In genomic region chr12:113068312-113068935, GRCh38 we compare ENCODE assay signal across 28 cellular contexts. TPM values are rescaled to one million over a fixed set of nuclear protein-coding genes. Genes with fewer than 3 reads are reported as not detected.
DNase-seq lines count a peak whose midpoint lies in the region; ATAC-seq and TF ChIP-seq lines count a peak whose summit lies in the region.
"Had no signal": no experiment of that assay in that cellular context is flagged by ENCODE, and none has a peak within 500 bp of the region (broad histone marks: within the 10 kb centered on the region; RNA-seq: fewer than 3 reads in every experiment).

No MANE protein-coding gene starts in this region.

- peaks cover 0 to 20% (median 0%) of the 10 kb centered on the region in 6 donors for H3K36me3 ChIP-seq in spleen
- H3K36me3 ChIP-seq: stomach, tibial artery had no signal

- no peaks in the 10 kb centered on the region for H3K27me3 ChIP-seq in spleen (replicated peaks in 1 of 7)

- H3K27ac Mint-ChIP-seq in activated CD4-positive, alpha-beta T cell treated with anti-CD3 and anti-CD28 coated beads, Interleukin-2, amount 10 ng/mL, durations not matched to agents 24 days and 14 days: peak overlapping the region; percentile 11
- H3K27ac Mint-ChIP-seq in IgD-negative memory B cell: peak overlapping the region in 2 of 3 donors; percentile 81 to 90
- H3K27ac Mint-ChIP-seq in T-cell: peak overlapping the region; percentile 58 to 63
- no peak overlapping the region for H3K27ac Mint-ChIP-seq in activated CD8-positive, alpha-beta T cell treated with anti-CD3 and anti-CD28 coated beads, Interleukin-2, amount 10 ng/mL, durations not matched to agents 7 days and 5 days
- H3K27ac Mint-ChIP-seq: activated CD8-positive, alpha-beta memory T cell treated with anti-CD3 and anti-CD28 coated beads, Interleukin-2, amount 10 ng/mL, durations not matched to agents 7 days and 5 days; activated naive CD8-positive, alpha-beta T cell; mesothelial cell of epicardium; natural killer cell had no signal

- H3K4me3 ChIP-seq in spleen: no peak overlapping the region
- H3K4me3 ChIP-seq: GM23248, SK-N-MC, stomach, tibial artery had no signal

- WGBS in spleen, 5 donors: 84 to 92% (median 86%) methylated on average over 8 of the region's 8 CpGs

- no peak for TF ChIP-seq POLR2A in spleen (IDR thresholded peaks at IDR 0.05)

- H3K36me3 Mint-ChIP-seq in activated CD4-positive, alpha-beta T cell treated with anti-CD3 and anti-CD28 coated beads, Interleukin-2, amount 10 ng/mL, durations not matched to agents 24 days and 14 days (ENCODE audit: low read depth): no peaks in the 10 kb centered on the region
- H3K36me3 Mint-ChIP-seq in IgD-negative memory B cell (no peaks in the 10 kb centered on the region), T-cell (no peaks in the 10 kb centered on the region)
- no peaks in the 10 kb centered on the region for H3K36me3 Mint-ChIP-seq in activated CD8-positive, alpha-beta T cell treated with anti-CD3 and anti-CD28 coated beads, Interleukin-2, amount 10 ng/mL, durations not matched to agents 7 days and 5 days (ENCODE audit: low read depth)
- H3K36me3 Mint-ChIP-seq: activated CD8-positive, alpha-beta memory T cell treated with anti-CD3 and anti-CD28 coated beads, Interleukin-2, amount 10 ng/mL, durations not matched to agents 7 days and 5 days; activated naive CD8-positive, alpha-beta T cell; mesothelial cell of epicardium; natural killer cell had no signal

- no peaks in the 10 kb centered on the region for H3K9me3 ChIP-seq in spleen
- H3K9me3 ChIP-seq: stomach, tibial artery had no signal

- POLR2A ChIA-PET in T-cell (lab: Charles Lee): no interaction called here
- POLR2A ChIA-PET in activated CD8-positive, alpha-beta T cell treated with anti-CD3 and anti-CD28 coated beads, Interleukin-2, amount 10 ng/mL, durations not matched to agents 7 days and 5 days (lab: Charles Lee): no interaction called here

- peaks cover 56 to 100% (median 98%) of the 10 kb centered on the region in 6 donors for H3K4me1 ChIP-seq in spleen
- H3K4me1 ChIP-seq: tibial artery had no signal

- H3K27ac ChIP-seq in spleen: peak overlapping the region; percentile 22 to 88 (median 80)
- H3K27ac ChIP-seq: epithelial cell of prostate, GM23248, SK-N-MC, stomach, tibial artery had no signal

- peaks cover 9% of the 10 kb centered on the region for H3K4me1 Mint-ChIP-seq in activated CD4-positive, alpha-beta T cell treated with anti-CD3 and anti-CD28 coated beads, Interleukin-2, amount 10 ng/mL, durations not matched to agents 24 days and 14 days
- peaks cover 29 to 48% (median 45%) of the 10 kb centered on the region in 3 donors for H3K4me1 Mint-ChIP-seq in IgD-negative memory B cell
- H3K4me1 Mint-ChIP-seq in T-cell: peaks cover 49 to 88% (median 57%) of the 10 kb centered on the region in 3 donors
- peaks cover 21% of the 10 kb centered on the region for H3K4me1 Mint-ChIP-seq in activated CD8-positive, alpha-beta T cell treated with anti-CD3 and anti-CD28 coated beads, Interleukin-2, amount 10 ng/mL, durations not matched to agents 7 days and 5 days (ENCODE audit: low read depth)
- H3K4me1 Mint-ChIP-seq: mesothelial cell of epicardium had no signal

- CTCF ChIA-PET in T-cell (lab: Charles Lee): no interaction called here
- CTCF ChIA-PET in activated CD8-positive, alpha-beta T cell treated with anti-CD3 and anti-CD28 coated beads, Interleukin-2, amount 10 ng/mL, durations not matched to agents 7 days and 5 days (lab: Charles Lee): interaction anchor here (1.5 to 2.7 kb wide), 2 partner anchors 20 to 104 kb away, joined by 3 to 7 read pairs; no protein-coding TSS in a partner anchor

- H3K27me3 Mint-ChIP-seq in activated CD4-positive, alpha-beta T cell treated with anti-CD3 and anti-CD28 coated beads, Interleukin-2, amount 10 ng/mL, durations not matched to agents 24 days and 14 days: no peaks in the 10 kb centered on the region
- peaks cover 4% of the 10 kb centered on the region for H3K27me3 Mint-ChIP-seq in IgD-negative memory B cell
- no peaks in the 10 kb centered on the region for H3K27me3 Mint-ChIP-seq in T-cell
- H3K27me3 Mint-ChIP-seq in activated CD8-positive, alpha-beta T cell treated with anti-CD3 and anti-CD28 coated beads, Interleukin-2, amount 10 ng/mL, durations not matched to agents 7 days and 5 days (ENCODE audit: low read depth): no peaks in the 10 kb centered on the region
- H3K27me3 Mint-ChIP-seq: activated CD8-positive, alpha-beta memory T cell treated with anti-CD3 and anti-CD28 coated beads, Interleukin-2, amount 10 ng/mL, durations not matched to agents 7 days and 5 days; activated naive CD8-positive, alpha-beta T cell had no signal

- no peak for DNase-seq in activated CD4-positive, alpha-beta T cell treated with anti-CD3 and anti-CD28 coated beads, Interleukin-2, amount 10 ng/mL, durations not matched to agents 24 days and 14 days
- DNase-seq in activated CD4-positive, alpha-beta T cell treated with anti-CD3 and anti-CD28 coated beads, Interleukin-2, amount 50 U/mL, for 48 hours: no peak
- no peak for DNase-seq in T-cell
- DNase-seq in spleen: peak; percentile 61
- no peak for DNase-seq in glomerular visceral epithelial cell (ENCODE audit: extremely low spot score)
- no peak for DNase-seq in activated CD8-positive, alpha-beta T cell treated with anti-CD3 and anti-CD28 coated beads, Interleukin-2, amount 10 ng/mL, durations not matched to agents 7 days and 5 days
- DNase-seq: activated CD4-positive, alpha-beta T cell treated with anti-CD3 and anti-CD28 coated beads for 4 hours; activated CD8-positive, alpha-beta memory T cell treated with anti-CD3 and anti-CD28 coated beads, Interleukin-2, amount 10 ng/mL, durations not matched to agents 7 days and 5 days; AML-193; anterior cingulate cortex; DMS53; effector CD8-positive, alpha-beta T cell; GM23248; left ventricle myocardium superior; natural killer cell; NCI-H2081; NCI-H774; occipital lobe; OCI-M1; stomach; T-helper 2 cell; tibial artery had no signal

- ATAC-seq in T-cell (replicated peaks in 1 of 4) (no peak), HG03520 (IDR thresholded peaks at IDR 0.05; ENCODE audit: unreplicated experiment) (no peak)
- ATAC-seq in activated CD8-positive, alpha-beta T cell treated with anti-CD3 and anti-CD28 coated beads, Interleukin-2, amount 10 ng/mL, durations not matched to agents 7 days and 5 days: no peak
- ATAC-seq: activated CD8-positive, alpha-beta memory T cell treated with anti-CD3 and anti-CD28 coated beads, Interleukin-2, amount 10 ng/mL, durations not matched to agents 7 days and 5 days; left ventricle myocardium superior; natural killer cell had no signal

- intact Hi-C loops in activated CD4-positive, alpha-beta T cell treated with anti-CD3 and anti-CD28 coated beads, Interleukin-2, amount 10 ng/mL, durations not matched to agents 24 days and 14 days (cut with micrococcal nuclease): no loop called here
- intact Hi-C loops in spleen (cut with DNase I; ENCODE audit: low total_unique reads): no loop called here

- no peak overlapping the region for H3K4me3 Mint-ChIP-seq in activated CD4-positive, alpha-beta T cell treated with anti-CD3 and anti-CD28 coated beads, Interleukin-2, amount 10 ng/mL, durations not matched to agents 24 days and 14 days
- peak overlapping the region in 3 of 4 donors; percentile 37 to 55 (median 55) for H3K4me3 Mint-ChIP-seq in IgD-negative memory B cell
- H3K4me3 Mint-ChIP-seq in T-cell: no peak overlapping the region
- no peak overlapping the region for H3K4me3 Mint-ChIP-seq in activated CD8-positive, alpha-beta T cell treated with anti-CD3 and anti-CD28 coated beads, Interleukin-2, amount 10 ng/mL, durations not matched to agents 7 days and 5 days
- H3K4me3 Mint-ChIP-seq: activated CD8-positive, alpha-beta memory T cell treated with anti-CD3 and anti-CD28 coated beads, Interleukin-2, amount 10 ng/mL, durations not matched to agents 7 days and 5 days; activated naive CD8-positive, alpha-beta T cell; mesothelial cell of epicardium; natural killer cell had no signal

- TF ChIP-seq CTCF in spleen (IDR thresholded peaks at IDR 0.05 in 8 of 11, conservative IDR thresholded peaks at IDR 0.05 in 3 of 11): no peak

- no peaks in the 10 kb centered on the region for H3K9me3 Mint-ChIP-seq in activated CD4-positive, alpha-beta T cell treated with anti-CD3 and anti-CD28 coated beads, Interleukin-2, amount 10 ng/mL, durations not matched to agents 24 days and 14 days
- H3K9me3 Mint-ChIP-seq in IgD-negative memory B cell (no peaks in the 10 kb centered on the region), T-cell (no peaks in the 10 kb centered on the region)
- no peaks in the 10 kb centered on the region for H3K9me3 Mint-ChIP-seq in activated CD8-positive, alpha-beta T cell treated with anti-CD3 and anti-CD28 coated beads, Interleukin-2, amount 10 ng/mL, durations not matched to agents 7 days and 5 days (ENCODE audit: insufficient read depth)
- H3K9me3 Mint-ChIP-seq: mesothelial cell of epicardium, natural killer cell had no signal

RNA-seq across cellular contexts. Expression of gene DTX1, which starts 11.9 kb away (rescaled TPM):
- total RNA-seq in activated CD4-positive, alpha-beta T cell treated with anti-CD3 and anti-CD28 coated beads, Interleukin-2, amount 10 ng/mL, durations not matched to agents 24 days and 14 days: 0.09 and 0.21 TPM in 2 replicates
- polyA plus RNA-seq in IgD-negative memory B cell: 0.61 TPM
- total RNA-seq in T-cell: 10 to 100 TPM in 3 of 5 donors, 1 to 10 TPM in 2; 5.6 to 12.0 (median 10.4) TPM
- 100 to 1,000 TPM in 2 of 7 donors, 10 to 100 TPM in 5; 54.6 to 141 (median 76.1) TPM for total RNA-seq in spleen
- 100 to 1,000 TPM in 1 of 3 donors, 10 to 100 TPM in 2; 53.4 to 102 (median 96.7) TPM for polyA plus RNA-seq in spleen
- not detected for total RNA-seq in activated CD8-positive, alpha-beta T cell treated with anti-CD3 and anti-CD28 coated beads, Interleukin-2, amount 10 ng/mL, durations not matched to agents 7 days and 5 days
- total RNA-seq: GM23248 had no signal
- polyA plus RNA-seq: GM23248 had no signal

Comparison
In these comparisons a context has a peak if more than half of its experiments do, and no peak if none do; other contexts are left out.
1. H3K4me3 Mint-ChIP-seq: peak in IgD-negative memory B cell (3 of 4); none in activated CD4-positive, alpha-beta T cell treated with anti-CD3 and anti-CD28 coated beads, Interleukin-2, amount 10 ng/mL, durations not matched to agents 24 days and 14 days (single experiment), T-cell (0 of 3) and activated CD8-positive, alpha-beta T cell treated with anti-CD3 and anti-CD28 coated beads, Interleukin-2, amount 10 ng/mL, durations not matched to agents 7 days and 5 days (single experiment).